ENCODE assay signal across 8 cellular contexts in the genomic region with DNA sequence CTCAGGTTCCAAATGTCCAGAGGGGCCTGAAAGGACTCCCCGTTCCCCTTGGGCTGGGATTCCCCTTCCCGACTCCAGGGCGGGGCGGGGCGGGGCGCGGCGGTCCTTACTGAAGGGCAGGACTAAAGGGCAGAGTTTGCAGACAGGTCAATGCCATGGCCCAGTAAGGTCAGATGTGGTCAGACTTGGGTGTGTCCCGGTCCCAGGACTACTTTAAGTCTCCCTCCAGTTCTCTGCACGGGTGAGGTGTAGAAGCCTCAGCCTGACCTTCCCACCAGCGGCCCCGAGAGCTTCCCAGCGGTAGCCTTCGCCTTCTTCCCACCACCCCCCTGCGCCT. TPM values are rescaled to one million over a fixed set of nuclear protein-coding genes. Genes with fewer than 3 reads are reported as not detected.
DNase-seq lines count a peak whose midpoint lies in the region; ATAC-seq, FAIRE-seq and TF ChIP-seq lines count a peak whose summit lies in the region.

No MANE protein-coding gene starts in this region.

- peaks cover 0 to 1% of the 10 kb centered on the region in 2 experiments; a peak in 1 of 4 replicates for H3K27me3 ChIP-seq in GM12878 (replicated peaks in 1 of 2; ENCODE audit: control insufficient read depth in 2 of 2, insufficient read depth in 2 of 2, low read length in 1 of 2)
- no peaks in the 10 kb centered on the region for H3K27me3 ChIP-seq in smooth muscle cell (ENCODE audit: low read depth)

- H3K36me3 ChIP-seq in SK-N-MC (ENCODE audit: insufficient read depth, low read length) (peaks cover under 1% of the 10 kb centered on the region; the same call in 1 of the 2 replicates), GM12878 (ENCODE audit: control insufficient read depth in 2 of 2, insufficient read depth in 2 of 2, low read length in 1 of 2) (no peaks in the 10 kb centered on the region), smooth muscle cell (ENCODE audit: low read depth) (no peaks in the 10 kb centered on the region)

- H3K4me1 Mint-ChIP-seq in immature natural killer cell = peaks cover 40 to 42% of the 10 kb centered on the region in 2 donors

- H3K4me2 ChIP-seq in GM12878 (ENCODE audit: control insufficient read depth, insufficient read depth) = peak overlapping the region; percentile 91
- H3K4me2 ChIP-seq in smooth muscle cell = peak overlapping the region; percentile 90

- POLR2A ChIA-PET in GM12878 (lab: Charles Lee) = interaction anchor here (0.6 to 4.9 kb wide), 9 partner anchors 9 to 461 kb away, joined by 3 to 49 read pairs (median 5); a partner anchor contains a TSS

- SMC1A ChIA-PET in GM12878 (lab: Charles Lee; ENCODE audit: uncharacterized antibody, unreplicated experiment) = interaction anchor here (0.6 to 3.3 kb wide), 9 partner anchors 9 to 103 kb away, joined by 3 to 22 read pairs (median 5); a partner anchor contains a TSS

- CTCF ChIA-PET in GM12878 (lab: Yijun Ruan, JAX) = interaction anchor here (0.7 to 5.9 kb wide), 16 partner anchors 10 to 167 kb away, joined by 3 to 57 read pairs (median 5); a partner anchor contains a TSS

- no peak for TF ChIP-seq EP300 in GM12878 (IDR thresholded peaks at IDR 0.05; ENCODE audit: borderline replicate concordance in 1 of 2, control insufficient read depth in 1 of 2, low read depth in 2 of 2, low read length in 2 of 2)

- no peak for DNase-seq in SK-N-MC (ENCODE audit: low read depth, low spot score)
- no peak for DNase-seq in GM12878 (ENCODE audit: low read depth, low spot score)
- DNase-seq in immature natural killer cell = no peak
- no peak for DNase-seq in smooth muscle cell (lab: John Stamatoyannopoulos, UW; ENCODE audit: unreplicated experiment)
- no peak for DNase-seq in NCI-H2196 treated with DMSO at 0.1 percent for 48 hours (lab: John Stamatoyannopoulos, UW; ENCODE audit: unreplicated experiment)
- DNase-seq in KBM-7 = no peak

- H3K4me1 ChIP-seq in GM12878 (ENCODE audit: control insufficient read depth, insufficient read depth, low read length) (peaks cover 15% of the 10 kb centered on the region), smooth muscle cell (ENCODE audit: low read depth) (peaks cover 15% of the 10 kb centered on the region)

- H3K9ac ChIP-seq in SK-N-MC (ENCODE audit: insufficient read length) = no peak overlapping the region
- peak overlapping the region; percentile 68 for H3K9ac ChIP-seq in GM12878 (ENCODE audit: control insufficient read depth, insufficient read depth, low read length)
- peak overlapping the region; percentile 99 for H3K9ac ChIP-seq in smooth muscle cell (ENCODE audit: low read depth)

- H3K9me3 Mint-ChIP-seq in immature natural killer cell = no peaks in the 10 kb centered on the region

- no peaks in the 10 kb centered on the region for H3K36me3 Mint-ChIP-seq in immature natural killer cell

- in situ Hi-C loops in GM12878 (cut with MboI) (no loop called here), KBM-7 (cut with MboI; ENCODE audit: low pct_unique_long_range_greater_than_20kb, low sequenced_read_pairs) (no loop called here)

- peak; percentile 4 for ATAC-seq in GM21423 (IDR thresholded peaks at IDR 0.05; ENCODE audit: unreplicated experiment)
- peak; percentile 28 for ATAC-seq in GM12878
- ATAC-seq in GM18858 (IDR thresholded peaks at IDR 0.05; ENCODE audit: unreplicated experiment) = no peak

- no peaks in the 10 kb centered on the region for H3K9me3 ChIP-seq in SK-N-MC (ENCODE audit: low read depth, low read length)
- no peaks in the 10 kb centered on the region for H3K9me3 ChIP-seq in GM12878 (replicated peaks; ENCODE audit: control insufficient read depth, insufficient read depth, low read length)
- no peaks in the 10 kb centered on the region for H3K9me3 ChIP-seq in smooth muscle cell (replicated peaks; ENCODE audit: low read depth)

- no peak for TF ChIP-seq POLR2A in GM12878 (IDR thresholded peaks at IDR 0.05; ENCODE audit: low read depth, low read length)

- RAD21 ChIA-PET in GM12878 (lab: Charles Lee; ENCODE audit: unreplicated experiment) = interaction anchor here (0.8 to 5.4 kb wide), 8 partner anchors 9 to 167 kb away, joined by 3 to 44 read pairs (median 4); a partner anchor contains a TSS

- H3K4me3 ChIP-seq in SK-N-MC (peak overlapping the region; percentile 82), GM12878 (peak overlapping the region; percentile 100), smooth muscle cell (peak overlapping the region; percentile 76)

- H3K79me2 ChIP-seq in GM12878 (ENCODE audit: control insufficient read depth, insufficient read depth, low read length) (peaks cover 28% of the 10 kb centered on the region), smooth muscle cell (ENCODE audit: low read depth) (peaks cover 9% of the 10 kb centered on the region)

- TF ChIP-seq RAD21 in GM12878 (IDR thresholded peaks at IDR 0.05; ENCODE audit: insufficient read depth, low read depth, low read length) = no peak

- peak overlapping the region; percentile 89 to 99 (median 96) for H3K4me3 Mint-ChIP-seq in immature natural killer cell

- H4K20me1 ChIP-seq in GM12878 (ENCODE audit: control insufficient read depth, insufficient read depth) (no peaks in the 10 kb centered on the region; the same call in 1 of the 2 replicates), smooth muscle cell (ENCODE audit: low read depth) (peaks cover 9% of the 10 kb centered on the region)

- H3F3A ChIP-seq in smooth muscle cell (ENCODE audit: low read depth) = peaks cover 22% of the 10 kb centered on the region

- FAIRE-seq in GM12878 (lab: Jason Lieb, UNC) = no peak

- peak overlapping the region; percentile 89 to 99 (median 99) for H3K27ac Mint-ChIP-seq in immature natural killer cell

- no peak for TF ChIP-seq CTCF in GM12878 (IDR thresholded peaks at IDR 0.05 in 2 of 3, conservative IDR thresholded peaks at IDR 0.05 in 1 of 3; ENCODE audit: control insufficient read depth in 2 of 3, extremely low read depth in 1 of 3, insufficient read depth in 1 of 3, low read depth in 3 of 3, low read length in 3 of 3)
- TF ChIP-seq CTCF in smooth muscle cell (IDR thresholded peaks at IDR 0.05; ENCODE audit: borderline replicate concordance, insufficient read depth, poor library complexity, severe bottlenecking) = no peak

- WGBS in GM12878 (ENCODE audit: insufficient coverage, insufficient replicate concordance, low lambda C conversion rate, missing lambda C conversion rate) = under 1% methylated on average over 15 of the region's 15 CpGs
- 3% methylated on average over 5 of the region's 15 CpGs for WGBS in smooth muscle cell (ENCODE audit: low lambda C conversion rate)

- intact Hi-C loops in GM12878 (cut with micrococcal nuclease; ENCODE audit: unreplicated experiment) = no loop called here

- no peak overlapping the region for H3K27ac ChIP-seq in SK-N-MC
- H3K27ac ChIP-seq in GM12878 (ENCODE audit: control insufficient read depth, insufficient read depth) = peak overlapping the region; percentile 65
- H3K27ac ChIP-seq in smooth muscle cell (ENCODE audit: low read depth) = peak overlapping the region; percentile 100

- no TSS peak for BruUV-seq in GM12878 (replicated peaks; lab: Mats Ljungman, UMichigan)

- H3K27me3 Mint-ChIP-seq in immature natural killer cell (ENCODE audit: low read depth in 3 of 3) = peaks cover 13 to 35% (median 15%) of the 10 kb centered on the region in 3 donors

- H2AFZ ChIP-seq in GM12878 (ENCODE audit: control insufficient read depth, low read depth, low read length) (peak overlapping the region; percentile 83), smooth muscle cell (ENCODE audit: low read depth) (peak overlapping the region; percentile 93)

RNA-seq across cellular contexts. Expression of a gene that starts 0.5 kb away (rescaled TPM):
- 30.6 and 36.2 TPM in 2 replicates for total RNA-seq in GM12878 (2013; cell fraction: nucleolus; rRNA removed)
- 1.2 and 9.8 TPM in 2 replicates for total RNA-seq in GM12878 (2014; rRNA removed)
- 1.7 and 6.3 TPM in 2 replicates for total RNA-seq in GM12878 (2014; rRNA removed; fragmentation: Illumina TruSeq; extraction: Trizol)
- total RNA-seq in GM12878 (2021) = 19.7 and 21.4 TPM in 2 replicates
- 2.1 TPM for polyA plus RNA-seq in GM12878 (2011; ENCODE audit: low read depth)
- polyA plus RNA-seq in GM12878 (2011; rRNA removed) = 1.3 and 2.4 TPM in 2 replicates
- 1.3 and 1.6 TPM in 2 replicates for polyA plus RNA-seq in GM12878 (2011; cell fraction: cytosol; rRNA removed)
- 16.6 and 37.4 TPM in 2 replicates for polyA plus RNA-seq in GM12878 (2011; cell fraction: nucleus; rRNA removed)
- 12.8 and 15.1 TPM in 2 replicates for polyA plus RNA-seq in GM12878 (2012)
- 0.92 and 2.1 TPM in 2 replicates for polyA plus RNA-seq in GM12878 (2014; fragmentation: Illumina TruSeq; extraction: Trizol)
- under 1 TPM; 0.05 to 0.07 TPM for polyA plus RNA-seq in GM12878 (2014; fragmentation: Nextera tagmentation; extraction: Ambion mirVana)
- polyA plus RNA-seq in GM12878 (2014; rRNA removed) = 4.4 and 33.5 TPM in 2 replicates
- 1 to 10 TPM in 1 of 2 experiments, under 1 TPM in 1; 0.91 to 1.7 TPM for polyA plus RNA-seq in GM12878 (2016; fragmentation: Nextera tagmentation; extraction: Ambion mirVana)
- 11.1 and 16.4 TPM in 2 replicates for polyA minus RNA-seq in GM12878 (2011; rRNA and poly(A)+ RNA removed)
- polyA minus RNA-seq in GM12878 (2011; cell fraction: cytosol; rRNA and poly(A)+ RNA removed) = 4.5 and 4.7 TPM in 2 replicates
- polyA minus RNA-seq in GM12878 (2011; cell fraction: nucleus; rRNA and poly(A)+ RNA removed) = 28.2 and 41.9 TPM in 2 replicates
- under 1 TPM in 2 of 3 donors, not detected in 1; 0.03 to 0.40 TPM for polyA plus RNA-seq in immature natural killer cell
- 4.3 and 9.1 TPM in 2 replicates for total RNA-seq in smooth muscle cell
- polyA plus RNA-seq in smooth muscle cell = 5.8 and 11.1 TPM in 2 replicates

RNA-seq across cellular contexts. Expression of a gene that starts 20.3 kb away (rescaled TPM):
- total RNA-seq in GM12878 (2013; cell fraction: nucleolus; rRNA removed) = 3.8 and 4.1 TPM in 2 replicates
- total RNA-seq in GM12878 (2014; rRNA removed) (0.16 and 0.62 TPM in 2 replicates), GM12878 (2014; rRNA removed; fragmentation: Illumina TruSeq; extraction: Trizol) (0.28 TPM in 1 of 2 replicates, not detected in the other), GM12878 (2021) (0.69 and 1.1 TPM in 2 replicates), smooth muscle cell (5.1 and 8.6 TPM in 2 replicates)
- polyA plus RNA-seq in GM12878 (2011; ENCODE audit: low read depth) = not detected
- polyA plus RNA-seq in GM12878 (2011; rRNA removed) (0.20 TPM in 1 of 2 replicates, not detected in the other), GM12878 (2014; fragmentation: Illumina TruSeq; extraction: Trizol) (0.21 TPM in 1 of 2 replicates, not detected in the other), GM12878 (2014; fragmentation: Nextera tagmentation; extraction: Ambion mirVana) (not detected), GM12878 (2014; rRNA removed) (0.22 and 2.2 TPM in 2 replicates), GM12878 (2016; fragmentation: Nextera tagmentation; extraction: Ambion mirVana) (under 1 TPM in 1 of 2 experiments, not detected in 1; 0.24 TPM), immature natural killer cell (not detected), smooth muscle cell (12.7 and 16.1 TPM in 2 replicates)
- polyA plus RNA-seq in GM12878 (2011; cell fraction: cytosol; rRNA removed) = 0.17 and 0.27 TPM in 2 replicates
- 3.4 and 5.0 TPM in 2 replicates for polyA plus RNA-seq in GM12878 (2011; cell fraction: nucleus; rRNA removed)
- 1.2 TPM in 2 replicates for polyA plus RNA-seq in GM12878 (2012)
- polyA minus RNA-seq in GM12878 (2011; rRNA and poly(A)+ RNA removed) = not detected in 2 replicates
- polyA minus RNA-seq in GM12878 (2011; cell fraction: cytosol; rRNA and poly(A)+ RNA removed) = not detected in 2 replicates
- polyA minus RNA-seq in GM12878 (2011; cell fraction: nucleus; rRNA and poly(A)+ RNA removed) = 0.97 and 1.9 TPM in 2 replicates

RNA-seq across cellular contexts. Expression of a gene that starts 22.8 kb away (rescaled TPM):
- total RNA-seq in GM12878 (2013; cell fraction: nucleolus; rRNA removed) = 5.1 and 8.1 TPM in 2 replicates
- total RNA-seq in GM12878 (2014; rRNA removed) = 197 and 248 TPM in 2 replicates
- 98.5 and 108 TPM in 2 replicates for total RNA-seq in GM12878 (2014; rRNA removed; fragmentation: Illumina TruSeq; extraction: Trizol)
- total RNA-seq in GM12878 (2021) = 112 and 116 TPM in 2 replicates
- polyA plus RNA-seq in GM12878 (2011; ENCODE audit: low read depth) = 18.5 TPM
- polyA plus RNA-seq in GM12878 (2011; rRNA removed) = 28.4 and 82.1 TPM in 2 replicates
- 113 and 206 TPM in 2 replicates for polyA plus RNA-seq in GM12878 (2011; cell fraction: cytosol; rRNA removed)
- polyA plus RNA-seq in GM12878 (2011; cell fraction: nucleus; rRNA removed) = 131 and 137 TPM in 2 replicates
- polyA plus RNA-seq in GM12878 (2012) = 83.2 and 107 TPM in 2 replicates
- 2.7 and 31.5 TPM in 2 replicates for polyA plus RNA-seq in GM12878 (2014; fragmentation: Illumina TruSeq; extraction: Trizol)
- 100 to 1,000 TPM; 206 to 231 TPM for polyA plus RNA-seq in GM12878 (2014; fragmentation: Nextera tagmentation; extraction: Ambion mirVana)
- polyA plus RNA-seq in GM12878 (2014; rRNA removed) = 223 and 292 TPM in 2 replicates
- 100 to 1,000 TPM; 323 to 337 TPM for polyA plus RNA-seq in GM12878 (2016; fragmentation: Nextera tagmentation; extraction: Ambion mirVana)
- polyA minus RNA-seq in GM12878 (2011; rRNA and poly(A)+ RNA removed) = 15.4 and 31.2 TPM in 2 replicates
- 64.1 and 73.8 TPM in 2 replicates for polyA minus RNA-seq in GM12878 (2011; cell fraction: cytosol; rRNA and poly(A)+ RNA removed)
- polyA minus RNA-seq in GM12878 (2011; cell fraction: nucleus; rRNA and poly(A)+ RNA removed) = 21.2 and 34.0 TPM in 2 replicates
- polyA plus RNA-seq in immature natural killer cell = 100 to 1,000 TPM; 131 to 346 (median 177) TPM
- total RNA-seq in smooth muscle cell = 30.6 and 76.4 TPM in 2 replicates
- polyA plus RNA-seq in smooth muscle cell = 86.1 and 99.4 TPM in 2 replicates

RNA-seq across cellular contexts. Expression of a gene that starts 23.3 kb away (rescaled TPM):
- total RNA-seq in GM12878 (2013; cell fraction: nucleolus; rRNA removed) = 6.3 and 10.0 TPM in 2 replicates
- 6.8 and 8.4 TPM in 2 replicates for total RNA-seq in GM12878 (2014; rRNA removed)
- total RNA-seq in GM12878 (2014; rRNA removed; fragmentation: Illumina TruSeq; extraction: Trizol) = 5.8 and 6.6 TPM in 2 replicates
- total RNA-seq in GM12878 (2021) = 7.7 and 7.9 TPM in 2 replicates
- 2.1 TPM for polyA plus RNA-seq in GM12878 (2011; ENCODE audit: low read depth)
- 6.1 and 7.3 TPM in 2 replicates for polyA plus RNA-seq in GM12878 (2011; rRNA removed)
- 5.0 and 6.7 TPM in 2 replicates for polyA plus RNA-seq in GM12878 (2011; cell fraction: cytosol; rRNA removed)
- polyA plus RNA-seq in GM12878 (2011; cell fraction: nucleus; rRNA removed) = 3.3 and 4.2 TPM in 2 replicates
- 4.1 and 5.5 TPM in 2 replicates for polyA plus RNA-seq in GM12878 (2012)
- polyA plus RNA-seq in GM12878 (2014; fragmentation: Illumina TruSeq; extraction: Trizol) = 8.7 and 10.7 TPM in 2 replicates
- polyA plus RNA-seq in GM12878 (2014; fragmentation: Nextera tagmentation; extraction: Ambion mirVana) = 1 to 10 TPM; 1.6 TPM
- 6.9 and 8.1 TPM in 2 replicates for polyA plus RNA-seq in GM12878 (2014; rRNA removed)
- polyA plus RNA-seq in GM12878 (2016; fragmentation: Nextera tagmentation; extraction: Ambion mirVana) = 1 to 10 TPM; 4.3 to 5.0 TPM
- polyA minus RNA-seq in GM12878 (2011; rRNA and poly(A)+ RNA removed) = 3.7 and 6.3 TPM in 2 replicates
- polyA minus RNA-seq in GM12878 (2011; cell fraction: cytosol; rRNA and poly(A)+ RNA removed) = 1.6 and 2.4 TPM in 2 replicates
- 3.1 and 11.2 TPM in 2 replicates for polyA minus RNA-seq in GM12878 (2011; cell fraction: nucleus; rRNA and poly(A)+ RNA removed)
- 1 to 10 TPM in 2 of 3 donors, not detected in 1; 2.9 to 3.7 TPM for polyA plus RNA-seq in immature natural killer cell
- total RNA-seq in smooth muscle cell = 8.6 and 9.3 TPM in 2 replicates
- polyA plus RNA-seq in smooth muscle cell = 6.6 and 7.9 TPM in 2 replicates

RNA-seq across cellular contexts. Expression of a gene that starts 54.1 kb away (rescaled TPM):
- 85.9 and 102 TPM in 2 replicates for total RNA-seq in GM12878 (2013; cell fraction: nucleolus; rRNA removed)
- total RNA-seq in GM12878 (2014; rRNA removed) (53.9 and 58.8 TPM in 2 replicates), GM12878 (2014; rRNA removed; fragmentation: Illumina TruSeq; extraction: Trizol) (36.8 and 37.4 TPM in 2 replicates), GM12878 (2021) (77.5 and 86.8 TPM in 2 replicates), smooth muscle cell (28.5 and 34.9 TPM in 2 replicates)
- polyA plus RNA-seq in GM12878 (2011; ENCODE audit: low read depth) = 32.2 TPM
- polyA plus RNA-seq in GM12878 (2011; rRNA removed) (32.2 and 40.8 TPM in 2 replicates), GM12878 (2014; fragmentation: Illumina TruSeq; extraction: Trizol) (53.9 and 56.1 TPM in 2 replicates), GM12878 (2014; fragmentation: Nextera tagmentation; extraction: Ambion mirVana) (1 to 10 TPM; 1.4 to 3.3 TPM), GM12878 (2014; rRNA removed) (55.1 and 69.0 TPM in 2 replicates), GM12878 (2016; fragmentation: Nextera tagmentation; extraction: Ambion mirVana) (10 to 100 TPM; 13.2 to 14.4 TPM), immature natural killer cell (10 to 100 TPM in 1 of 3 donors, 1 to 10 TPM in 1, under 1 TPM in 1; 0.72 to 19.6 (median 3.5) TPM), smooth muscle cell (16.3 and 23.5 TPM in 2 replicates)
- polyA plus RNA-seq in GM12878 (2011; cell fraction: cytosol; rRNA removed) = 54.9 and 68.6 TPM in 2 replicates
- polyA plus RNA-seq in GM12878 (2011; cell fraction: nucleus; rRNA removed) = 210 and 271 TPM in 2 replicates
- 61.0 and 78.0 TPM in 2 replicates for polyA plus RNA-seq in GM12878 (2012)
- polyA minus RNA-seq in GM12878 (2011; rRNA and poly(A)+ RNA removed) = 62.9 and 77.4 TPM in 2 replicates
- 29.1 and 43.7 TPM in 2 replicates for polyA minus RNA-seq in GM12878 (2011; cell fraction: cytosol; rRNA and poly(A)+ RNA removed)
- polyA minus RNA-seq in GM12878 (2011; cell fraction: nucleus; rRNA and poly(A)+ RNA removed) = 36.8 and 69.3 TPM in 2 replicates
